Comparison of ENCODE assay signal across 25 cellular contexts in genomic region chr12:55044135-55044534, GRCh38. TPM values are rescaled to one million over a fixed set of nuclear protein-coding genes. Genes with fewer than 3 reads are reported as not detected.
"Had no signal": no experiment of that assay in that cellular context is flagged by ENCODE, and none has a peak within 500 bp of the region (broad histone marks: within the 10 kb centered on the region; RNA-seq: fewer than 3 reads in every experiment).

No MANE protein-coding gene starts in this region.

- DNase-seq: activated CD4-positive, alpha-beta memory T cell treated with anti-CD3 and anti-CD28 coated beads, Interleukin-2, amount 10 ng/mL, durations not matched to agents 7 days and 5 days; activated CD4-positive, alpha-beta T cell treated with anti-CD3 and anti-CD28 coated beads for 36 hours; activated CD4-positive, alpha-beta T cell treated with anti-CD3 and anti-CD28 coated beads, Interleukin-2, amount 50 U/mL, for 1 hour; activated gamma-delta T cell treated with Interleukin-2 at 50 U/mL for 16 hours; activated naive CD4-positive, alpha-beta T cell treated with anti-CD3 and anti-CD28 coated beads, Interleukin-2, amount 10 ng/mL, durations not matched to agents 7 days and 5 days; activated naive CD8-positive, alpha-beta T cell treated with anti-CD3 and anti-CD28 coated beads for 36 hours; activated T-cell treated with anti-CD3 and anti-CD28 coated beads for 4 hours; activated T-cell treated with anti-CD3 and anti-CD28 coated beads, Interleukin-2, amount 50 U/mL, for 72 hours; brain microvascular endothelial cell; cerebellar nuclear complex; Kasumi-1; NCI-H1105 treated with DMSO at 0.1 percent for 48 hours; NCI-H1436 treated with DMSO at 0.1 percent for 48 hours; NCI-H187; NCI-H2081; NCI-H510A treated with DMSO at 0.1 percent for 48 hours; PC-9; SHP77 treated with DMSO at 0.1 percent for 48 hours; T-helper 2 cell had no signal

- ATAC-seq: activated CD4-positive, alpha-beta T cell treated with anti-CD3 and anti-CD28 coated beads for 36 hours; activated T-cell treated with anti-CD3 and anti-CD28 coated beads, Interleukin-2, amount 50 U/mL, for 72 hours; T-cell had no signal

- H3K36me3 ChIP-seq: brain microvascular endothelial cell, cardiac muscle cell had no signal

- H3K27me3 ChIP-seq: brain microvascular endothelial cell had no signal

- H3K36me3 Mint-ChIP-seq: activated naive CD4-positive, alpha-beta T cell treated with anti-CD3 and anti-CD28 coated beads, Interleukin-2, amount 10 ng/mL, durations not matched to agents 7 days and 5 days; activated naive CD8-positive, alpha-beta T cell treated with anti-CD3 and anti-CD28 coated beads for 36 hours; T-cell had no signal

- H3K27ac ChIP-seq: brain microvascular endothelial cell, cardiac muscle cell, PC-9, VCaP had no signal

- H3K27me3 Mint-ChIP-seq: activated naive CD8-positive, alpha-beta T cell treated with anti-CD3 and anti-CD28 coated beads for 36 hours had no signal

- H3K4me3 ChIP-seq: cardiac muscle cell, PC-9 had no signal

- H3K9me3 Mint-ChIP-seq: activated CD4-positive, alpha-beta memory T cell treated with anti-CD3 and anti-CD28 coated beads, Interleukin-2, amount 10 ng/mL, durations not matched to agents 7 days and 5 days; activated naive CD4-positive, alpha-beta T cell treated with anti-CD3 and anti-CD28 coated beads, Interleukin-2, amount 10 ng/mL, durations not matched to agents 7 days and 5 days; activated naive CD8-positive, alpha-beta T cell treated with anti-CD3 and anti-CD28 coated beads for 36 hours; activated T-cell treated with anti-CD3 and anti-CD28 coated beads, Interleukin-2, amount 50 U/mL, for 72 hours; activated T-helper 2 cell treated with anti-CD3 and anti-CD28 coated beads, Interferon-gamma antibody, Interleukin-2, Interleukin-4, amounts not matched to agents 10 μg/mL and 5 μg/mL and 100 μg/mL, durations not matched to agents 14 hours and 24 hours and 36 hours; T-cell had no signal

- H3K4me1 Mint-ChIP-seq: activated CD4-positive, alpha-beta memory T cell treated with anti-CD3 and anti-CD28 coated beads, Interleukin-2, amount 10 ng/mL, durations not matched to agents 7 days and 5 days; activated naive CD4-positive, alpha-beta T cell treated with anti-CD3 and anti-CD28 coated beads, Interleukin-2, amount 10 ng/mL, durations not matched to agents 7 days and 5 days had no signal

- H3K4me3 Mint-ChIP-seq: activated CD4-positive, alpha-beta memory T cell treated with anti-CD3 and anti-CD28 coated beads, Interleukin-2, amount 10 ng/mL, durations not matched to agents 7 days and 5 days; activated CD4-positive, alpha-beta T cell treated with anti-CD3 and anti-CD28 coated beads for 36 hours; activated naive CD4-positive, alpha-beta T cell treated with anti-CD3 and anti-CD28 coated beads, Interleukin-2, amount 10 ng/mL, durations not matched to agents 7 days and 5 days; activated naive CD8-positive, alpha-beta T cell treated with anti-CD3 and anti-CD28 coated beads for 36 hours; activated T-cell treated with anti-CD3 and anti-CD28 coated beads, Interleukin-2, amount 50 U/mL, for 72 hours; T-cell had no signal

- H3K27ac Mint-ChIP-seq: activated CD4-positive, alpha-beta memory T cell treated with anti-CD3 and anti-CD28 coated beads, Interleukin-2, amount 10 ng/mL, durations not matched to agents 7 days and 5 days; activated CD4-positive, alpha-beta T cell treated with anti-CD3 and anti-CD28 coated beads for 36 hours; activated naive CD4-positive, alpha-beta T cell treated with anti-CD3 and anti-CD28 coated beads, Interleukin-2, amount 10 ng/mL, durations not matched to agents 7 days and 5 days; activated naive CD8-positive, alpha-beta T cell treated with anti-CD3 and anti-CD28 coated beads for 36 hours; activated T-cell treated with anti-CD3 and anti-CD28 coated beads, Interleukin-2, amount 50 U/mL, for 72 hours; activated T-helper 2 cell treated with anti-CD3 and anti-CD28 coated beads, Interferon-gamma antibody, Interleukin-2, Interleukin-4, amounts not matched to agents 10 μg/mL and 5 μg/mL and 100 μg/mL, durations not matched to agents 14 hours and 24 hours and 36 hours; T-cell had no signal

RNA-seq across cellular contexts. Expression of gene NEUROD4, which starts 24.4 kb away (rescaled TPM):
- total RNA-seq: activated CD4-positive, alpha-beta memory T cell treated with anti-CD3 and anti-CD28 coated beads, Interleukin-2, amount 10 ng/mL, durations not matched to agents 7 days and 5 days; activated CD4-positive, alpha-beta T cell treated with anti-CD3 and anti-CD28 coated beads for 36 hours; activated CD8-positive, alpha-beta memory T cell treated with anti-CD3 and anti-CD28 coated beads for 36 hours; activated naive CD8-positive, alpha-beta T cell treated with anti-CD3 and anti-CD28 coated beads for 36 hours; activated T-cell treated with anti-CD3 and anti-CD28 coated beads, Interleukin-2, amount 50 U/mL, for 72 hours; activated T-helper 2 cell treated with anti-CD3 and anti-CD28 coated beads, Interferon-gamma antibody, Interleukin-2, Interleukin-4, amounts not matched to agents 10 μg/mL and 5 μg/mL and 100 μg/mL, durations not matched to agents 14 hours and 24 hours and 36 hours; cardiac muscle cell; PC-9; SK-MEL-5 had no signal

RNA-seq across cellular contexts. Expression of gene TESPA1, which starts 59.6 kb away (rescaled TPM):
- total RNA-seq: cardiac muscle cell, PC-9, SK-MEL-5 had no signal
